ENCODE assay signal across 35 cellular contexts in genomic region chr1:162941024-162941423, GRCh38.
DNase-seq lines count a peak whose midpoint lies in the region; ATAC-seq, FAIRE-seq and TF ChIP-seq lines count a peak whose summit lies in the region.
"Had no signal": no experiment of that assay in that cellular context is flagged by ENCODE, and none has a peak within 500 bp of the region (broad histone marks: within the 10 kb centered on the region; RNA-seq: fewer than 3 reads in every experiment).

No MANE protein-coding gene starts in this region.

- H3K14ac ChIP-seq in mesenchymal stem cell (ENCODE audit: low read length in 2 of 2), result no peak overlapping the region

- H3K4me1 ChIP-seq in HepG2 (ENCODE audit: insufficient read depth, low read length) (no peaks in the 10 kb centered on the region), right lobe of liver (no peaks in the 10 kb centered on the region), K562 (replicated peaks in 1 of 2; ENCODE audit: control insufficient read depth in 2 of 2, insufficient read depth in 2 of 2, low read length in 2 of 2) (no peaks in the 10 kb centered on the region), mesenchymal stem cell (ENCODE audit: control insufficient read depth, insufficient read depth, low read depth, low read length) (no peaks in the 10 kb centered on the region)
- H3K4me1 ChIP-seq: A549 had no signal

- no peak overlapping the region for H2BK120ac ChIP-seq in mesenchymal stem cell (ENCODE audit: low read depth, low read length)

- H3K9me3 ChIP-seq in HepG2 (ENCODE audit: low read length) (no peaks in the 10 kb centered on the region), right lobe of liver (no peaks in the 10 kb centered on the region), K562 (replicated peaks; ENCODE audit: control insufficient read depth, insufficient read depth, low read depth, low read length) (no peaks in the 10 kb centered on the region), mesenchymal stem cell (ENCODE audit: control insufficient read depth, low read length) (no peaks in the 10 kb centered on the region)
- H3K9me3 ChIP-seq: A549; BE2C; BLaER1; BLaER1 treated with 17β-estradiol and CSF1 and Interleukin-3, amounts not matched to agents 10 nM and 100 nM; Caco-2 had no signal

- H3K4me3 ChIP-seq in HepG2 (replicated peaks in 1 of 3; ENCODE audit: insufficient read depth in 1 of 3, low read depth in 2 of 3, low read length in 3 of 3), result no peak overlapping the region
- H3K4me3 ChIP-seq in right lobe of liver, result no peak overlapping the region
- no peak overlapping the region for H3K4me3 ChIP-seq in K562
- no peak overlapping the region for H3K4me3 ChIP-seq in mesenchymal stem cell (ENCODE audit: insufficient read depth in 1 of 2, low read depth in 1 of 2, low read length in 2 of 2)
- H3K4me3 ChIP-seq: A549; BLaER1; BLaER1 treated with 17β-estradiol and CSF1 and Interleukin-3, amounts not matched to agents 10 nM and 100 nM had no signal

- no peaks in the 10 kb centered on the region for H3K79me1 ChIP-seq in mesenchymal stem cell (replicated peaks; ENCODE audit: low read length, poor library complexity, severe bottlenecking)

- no peak overlapping the region for H2BK12ac ChIP-seq in mesenchymal stem cell (ENCODE audit: low read length in 2 of 2)

- TF ChIP-seq CTCF in HepG2 (CRISPR knock-in tag; IDR thresholded peaks at IDR 0.05) (no peak), right lobe of liver (IDR thresholded peaks at IDR 0.05) (no peak), K562 (IDR thresholded peaks at IDR 0.05 in 2 of 3, conservative IDR thresholded peaks at IDR 0.05 in 1 of 3; ENCODE audit: insufficient read depth in 2 of 3, low read depth in 1 of 3, low read length in 3 of 3) (no peak)

- H3K27me3 ChIP-seq in HepG2 (ENCODE audit: control insufficient read depth in 1 of 2, insufficient read depth in 2 of 2, low read length in 2 of 2), result no peaks in the 10 kb centered on the region
- no peaks in the 10 kb centered on the region for H3K27me3 ChIP-seq in right lobe of liver
- no peaks in the 10 kb centered on the region for H3K27me3 ChIP-seq in K562 (ENCODE audit: control insufficient read depth in 2 of 2, insufficient read depth in 2 of 2, low read length in 2 of 2)
- no peaks in the 10 kb centered on the region for H3K27me3 ChIP-seq in mesenchymal stem cell (ENCODE audit: control insufficient read depth in 1 of 2, insufficient read depth in 1 of 2, low read length in 2 of 2)
- H3K27me3 ChIP-seq: BE2C; BLaER1; BLaER1 treated with 17β-estradiol and CSF1 and Interleukin-3, amounts not matched to agents 10 nM and 100 nM had no signal

- H3K4ac ChIP-seq in mesenchymal stem cell (ENCODE audit: low read depth in 1 of 2, low read length in 2 of 2), result no peak overlapping the region

- CTCF ChIA-PET in HepG2 (lab: Yijun Ruan, JAX; ENCODE audit: low intra/inter-chr PET ratio, low total read pairs) (no interaction called here), HEK293T (lab: Yijun Ruan, JAX) (no interaction called here), K562 (lab: Yijun Ruan, JAX; ENCODE audit: low intra/inter-chr PET ratio) (no interaction called here)

- no peaks in the 10 kb centered on the region for H3K9me1 ChIP-seq in K562 (ENCODE audit: control insufficient read depth, insufficient read depth, low read length)

- no peak overlapping the region for H4K91ac ChIP-seq in mesenchymal stem cell (ENCODE audit: low read length)

- H4K8ac ChIP-seq in mesenchymal stem cell (ENCODE audit: low read length), result no peak overlapping the region

- TF ChIP-seq EP300 in HepG2 (IDR thresholded peaks at IDR 0.05; ENCODE audit: low read depth in 2 of 2, low read length in 2 of 2) (no peak), HepG2 (CRISPR knock-in tag; IDR thresholded peaks at IDR 0.05; ENCODE audit: borderline replicate concordance) (no peak), K562 (IDR thresholded peaks at IDR 0.05; ENCODE audit: low read length) (no peak)

- H3K18ac ChIP-seq in mesenchymal stem cell (ENCODE audit: low read depth in 1 of 2, low read length in 2 of 2), result no peak overlapping the region

- H3K27ac ChIP-seq in HepG2 (ENCODE audit: extremely low read length, insufficient read depth, low read length) (no peak overlapping the region), right lobe of liver (no peak overlapping the region), K562 (ENCODE audit: extremely low read depth, low read depth, low read length) (no peak overlapping the region), mesenchymal stem cell (ENCODE audit: low read length, poor library complexity, severe bottlenecking) (no peak overlapping the region)
- H3K27ac ChIP-seq: 22Rv1; A549; BLaER1; BLaER1 treated with 17β-estradiol and CSF1 and Interleukin-3, amounts not matched to agents 10 nM and 100 nM; C4-2B had no signal

- no peak overlapping the region for H2AFZ ChIP-seq in HepG2 (ENCODE audit: low read length)
- no peak overlapping the region for H2AFZ ChIP-seq in K562 (ENCODE audit: low read depth, low read length)
- no peak overlapping the region for H2AFZ ChIP-seq in mesenchymal stem cell (ENCODE audit: low read depth, low read length)

- POLR2A ChIA-PET in HepG2 (lab: Yijun Ruan, JAX) (no interaction called here), HEK293T (lab: Yijun Ruan, JAX) (no interaction called here), K562 (lab: Yijun Ruan, JAX) (interaction anchor here (0.8 kb wide), 1 partner anchor 9 kb away, joined by 4 read pairs; no protein-coding TSS in a partner anchor)

- in situ Hi-C loops in HepG2 (cut with HindIII; ENCODE audit: extremely low pct_ligation_motif_present, low pct_unique_long_range_greater_than_20kb), result no loop called here
- in situ Hi-C loops in K562 (cut with MboI), result no loop called here

- no peak overlapping the region for H2AK5ac ChIP-seq in mesenchymal stem cell (ENCODE audit: low read length, severe bottlenecking)

- H2BK5ac ChIP-seq in mesenchymal stem cell (ENCODE audit: low read depth, low read length, poor library complexity, severe bottlenecking), result no peak overlapping the region

- H3K23ac ChIP-seq in mesenchymal stem cell (ENCODE audit: low read length in 2 of 2), result no peak overlapping the region

- BruUV-seq in HepG2 (replicated peaks; lab: Mats Ljungman, UMichigan), result no TSS peak
- BruUV-seq in K562 (replicated peaks; lab: Mats Ljungman, UMichigan), result no TSS peak

- H3K36me3 ChIP-seq in HepG2 (replicated peaks in 1 of 2; ENCODE audit: control insufficient read depth in 1 of 2, insufficient read depth in 2 of 2, low read length in 2 of 2) (no peaks in the 10 kb centered on the region), right lobe of liver (no peaks in the 10 kb centered on the region), K562 (ENCODE audit: control insufficient read depth, insufficient read depth, low read length) (no peaks in the 10 kb centered on the region), mesenchymal stem cell (ENCODE audit: control insufficient read depth in 1 of 2, insufficient read depth in 2 of 2, low read depth in 1 of 2, low read length in 2 of 2) (no peaks in the 10 kb centered on the region)
- H3K36me3 ChIP-seq: BE2C; BLaER1; BLaER1 treated with 17β-estradiol and CSF1 and Interleukin-3, amounts not matched to agents 10 nM and 100 nM had no signal

- intact Hi-C loops in HepG2 (cut with micrococcal nuclease; ENCODE audit: unreplicated experiment) (no loop called here), right lobe of liver (cut with DNase I) (no loop called here), K562 (cut with micrococcal nuclease) (no loop called here)

- FAIRE-seq in HepG2 (lab: Jason Lieb, UNC) (no peak), K562 (lab: Jason Lieb, UNC) (no peak)
- FAIRE-seq: A204.1, A549, D721Med had no signal

- TF ChIP-seq POLR2A in HepG2 (IDR thresholded peaks at IDR 0.05; ENCODE audit: insufficient read depth in 1 of 2, low read depth in 2 of 2, low read length in 2 of 2) (no peak), right lobe of liver (IDR thresholded peaks at IDR 0.05) (no peak), K562 (conservative IDR thresholded peaks at IDR 0.05) (no peak)

- H3K79me2 ChIP-seq in HepG2 (ENCODE audit: insufficient read depth, low read length) (no peaks in the 10 kb centered on the region), K562 (ENCODE audit: control insufficient read depth, insufficient read depth, low read length) (no peaks in the 10 kb centered on the region)

- DNase-seq in HepG2 (ENCODE audit: low spot score) (no peak), right lobe of liver (no peak), HEK293T (ENCODE audit: extremely low spot score) (no peak), K562 (ENCODE audit: extremely low read depth in 1 of 4, low spot score in 3 of 4) (no peak), mesenchymal stem cell (no peak), HCEC 1CT (no peak), midbrain (lab: John Stamatoyannopoulos, UW) (no peak)
- DNase-seq: 8988T; ACHN; AML-193; BE2C; C1 segment of cervical spinal cord; Caco-2; Calu3; CD4-positive, alpha-beta memory T cell; CD4-positive, alpha-beta T cell; CD4-positive, CD25-positive, alpha-beta regulatory T cell; CD8-positive, alpha-beta memory T cell; CD8-positive, alpha-beta T cell; COR-L47; DMS 273 treated with DMSO at 0.1 percent for 48 hours; DMS153; DMS53; DMS79; DMS79 treated with DMSO at 0.1 percent for 48 hours; DND-41; EL had no signal

- peak overlapping the region; percentile 46 for H2BK15ac ChIP-seq in mesenchymal stem cell (ENCODE audit: low read depth, poor library complexity, severe bottlenecking)

- H4K20me1 ChIP-seq in HepG2 (ENCODE audit: insufficient read depth, low read length) (no peaks in the 10 kb centered on the region), K562 (replicated peaks; ENCODE audit: control insufficient read depth, insufficient read depth, low read length) (no peaks in the 10 kb centered on the region)
- H4K20me1 ChIP-seq: BLaER1; BLaER1 treated with 17β-estradiol and CSF1 and Interleukin-3, amounts not matched to agents 10 nM and 100 nM had no signal

- ATAC-seq in HepG2 (no peak), right lobe of liver (no peak), K562 (no peak), GM19023 (IDR thresholded peaks at IDR 0.05; ENCODE audit: unreplicated experiment) (no peak)
- ATAC-seq: A549; CD8-positive, alpha-beta T cell had no signal

- 0% methylated on average over 3 of the region's 3 CpGs for WGBS in HepG2 (ENCODE audit: low lambda C conversion rate)
- WGBS in right lobe of liver (ENCODE audit: insufficient coverage, low coverage, low lambda C conversion rate, missing lambda C conversion rate), result 53% methylated on average over 3 of the region's 3 CpGs
- 3% methylated on average over 3 of the region's 3 CpGs for WGBS in K562 (ENCODE audit: insufficient coverage, low coverage, missing lambda C conversion rate)
- WGBS in mesenchymal stem cell, result 62% methylated on average over 3 of the region's 3 CpGs

- no peak for TF ChIP-seq RAD21 in HepG2 (CRISPR knock-in tag; IDR thresholded peaks at IDR 0.05)
- TF ChIP-seq RAD21 in K562 (CRISPR knock-in tag; conservative IDR thresholded peaks at IDR 0.05 in 1 of 2, IDR thresholded peaks at IDR 0.05 in 1 of 2), result no peak

- H3K9ac ChIP-seq in HepG2 (ENCODE audit: insufficient read depth, low read depth, low read length) (no peak overlapping the region), K562 (ENCODE audit: insufficient read depth in 1 of 2, low read depth in 2 of 2, low read length in 2 of 2) (no peak overlapping the region), mesenchymal stem cell (ENCODE audit: low read length) (no peak overlapping the region)
- H3K9ac ChIP-seq: BLaER1; BLaER1 treated with 17β-estradiol and CSF1 and Interleukin-3, amounts not matched to agents 10 nM and 100 nM had no signal

- H3K4me2 ChIP-seq in HepG2 (ENCODE audit: low read depth, low read length), result no peak overlapping the region
- H3K4me2 ChIP-seq in K562 (ENCODE audit: insufficient read depth, low read length), result no peak overlapping the region
- H3K4me2 ChIP-seq in mesenchymal stem cell (ENCODE audit: low read length, poor library complexity, severe bottlenecking), result no peak overlapping the region
- H3K4me2 ChIP-seq: A549; BLaER1; BLaER1 treated with 17β-estradiol and CSF1 and Interleukin-3, amounts not matched to agents 10 nM and 100 nM had no signal
